ENCODE assay signal across 9 cellular contexts in genomic region chr5:134438641-134439621, GRCh38. TPM values are rescaled to one million over a fixed set of nuclear protein-coding genes. Genes with fewer than 3 reads are reported as not detected.
DNase-seq lines count a peak whose midpoint lies in the region; ATAC-seq, FAIRE-seq and TF ChIP-seq lines count a peak whose summit lies in the region.
"Had no signal": no experiment of that assay in that cellular context is flagged by ENCODE, and none has a peak within 500 bp of the region (broad histone marks: within the 10 kb centered on the region; RNA-seq: fewer than 3 reads in every experiment).

No MANE protein-coding gene starts in this region.

- no peak for FAIRE-seq in HepG2 (lab: Jason Lieb, UNC)

- POLR2A ChIA-PET in HepG2 (lab: Yijun Ruan, JAX): interaction anchor here (2.9 kb wide), 1 partner anchor 23 kb away, joined by 31 read pairs; no protein-coding TSS in a partner anchor

- TF ChIP-seq EP300 in HepG2 (IDR thresholded peaks at IDR 0.05; ENCODE audit: low read depth in 2 of 2, low read length in 2 of 2) (no peak), HepG2 (CRISPR knock-in tag; IDR thresholded peaks at IDR 0.05; ENCODE audit: borderline replicate concordance) (no peak), upper lobe of left lung (IDR thresholded peaks at IDR 0.05) (peak in 3 of 4 donors; percentile 43 to 95 (median 80))

- 47% methylated on average over 15 of the region's 15 CpGs for WGBS in mammary epithelial cell (ENCODE audit: low coverage, missing lambda C conversion rate)
- WGBS in HepG2 (ENCODE audit: low lambda C conversion rate): 26% methylated on average over 14 of the region's 15 CpGs
- WGBS in upper lobe of left lung, 2 donors: 59 to 66% methylated on average over 12 to 15 of the region's 15 CpGs

- CTCF ChIA-PET in mammary epithelial cell (lab: Charles Lee; ENCODE audit: low non-redundant PET) (interaction anchor here (1.3 kb wide), 1 partner anchor 27 kb away, joined by 5 read pairs; the partner anchor contains the start of gene CDKN2AIPNL), HepG2 (lab: Yijun Ruan, JAX; ENCODE audit: low intra/inter-chr PET ratio, low total read pairs) (no interaction called here)

- no peaks in the 10 kb centered on the region for H4K20me1 ChIP-seq in mammary epithelial cell (ENCODE audit: insufficient read depth, low read length)
- H4K20me1 ChIP-seq in HepG2 (ENCODE audit: insufficient read depth, low read length): no peaks in the 10 kb centered on the region
- no peaks in the 10 kb centered on the region for H4K20me1 ChIP-seq in Karpas-422 (ENCODE audit: insufficient read depth, low read depth, low read length)

- no peak overlapping the region for H2AFZ ChIP-seq in mammary epithelial cell (ENCODE audit: low read depth, low read length)
- no peak overlapping the region for H2AFZ ChIP-seq in HepG2 (ENCODE audit: low read length)
- no peak overlapping the region for H2AFZ ChIP-seq in Karpas-422 (ENCODE audit: low read length)

- no peak overlapping the region for H3K9ac ChIP-seq in mammary epithelial cell (ENCODE audit: insufficient read depth, low read length)
- H3K9ac ChIP-seq in HepG2 (ENCODE audit: insufficient read depth, low read depth, low read length): no peak overlapping the region
- H3K9ac ChIP-seq in Karpas-422 (ENCODE audit: low read length): no peak overlapping the region

- H3K4me1 ChIP-seq in mammary epithelial cell (ENCODE audit: insufficient read depth, low read length) (peaks cover 52% of the 10 kb centered on the region), HepG2 (ENCODE audit: insufficient read depth, low read length) (peaks cover 55% of the 10 kb centered on the region), upper lobe of left lung (peaks cover 39 to 44% (median 39%) of the 10 kb centered on the region in 4 donors), Karpas-422 (ENCODE audit: low read length) (peaks cover 47% of the 10 kb centered on the region)

- H3K27me3 ChIP-seq in mammary epithelial cell (ENCODE audit: insufficient read depth, low read length): no peaks in the 10 kb centered on the region
- H3K27me3 ChIP-seq in HepG2 (ENCODE audit: control insufficient read depth in 1 of 2, insufficient read depth in 2 of 2, low read length in 2 of 2): no peaks in the 10 kb centered on the region
- no peaks in the 10 kb centered on the region for H3K27me3 ChIP-seq in upper lobe of left lung
- H3K27me3 ChIP-seq in Karpas-422 (ENCODE audit: low read length): no peaks in the 10 kb centered on the region

- H3K36me3 ChIP-seq in mammary epithelial cell (ENCODE audit: insufficient read depth, low read length): no peaks in the 10 kb centered on the region
- no peaks in the 10 kb centered on the region for H3K36me3 ChIP-seq in HepG2 (replicated peaks in 1 of 2; ENCODE audit: control insufficient read depth in 1 of 2, insufficient read depth in 2 of 2, low read length in 2 of 2)
- H3K36me3 ChIP-seq in upper lobe of left lung: no peaks in the 10 kb centered on the region
- no peaks in the 10 kb centered on the region for H3K36me3 ChIP-seq in Karpas-422 (ENCODE audit: insufficient read depth, low read length)

- peak; percentile 8; the same call in 1 of the 3 replicates for ATAC-seq in HepG2
- peak; percentile 85 to 86 for ATAC-seq in upper lobe of left lung (ENCODE audit: low FRiP score in 2 of 2)

- no peak for TF ChIP-seq RAD21 in HepG2 (CRISPR knock-in tag; IDR thresholded peaks at IDR 0.05)

- H3K4me3 ChIP-seq in mammary epithelial cell (replicated peaks in 1 of 3; ENCODE audit: insufficient read depth in 1 of 3, low read depth in 2 of 3, low read length in 3 of 3) (no peak overlapping the region), HepG2 (replicated peaks in 1 of 3; ENCODE audit: insufficient read depth in 1 of 3, low read depth in 2 of 3, low read length in 3 of 3) (peak overlapping the region in 1 of 3 experiments; percentile 19; a peak in 1 of 6 replicates), upper lobe of left lung (no peak overlapping the region), Karpas-422 (ENCODE audit: low read length) (no peak overlapping the region)

- no peaks in the 10 kb centered on the region for H3K9me3 ChIP-seq in mammary epithelial cell (replicated peaks; ENCODE audit: insufficient read depth, low read length)
- no peaks in the 10 kb centered on the region for H3K9me3 ChIP-seq in HepG2 (ENCODE audit: low read length)
- H3K9me3 ChIP-seq in upper lobe of left lung: no peaks in the 10 kb centered on the region
- no peaks in the 10 kb centered on the region for H3K9me3 ChIP-seq in Karpas-422 (ENCODE audit: low read length)

- TF ChIP-seq CTCF in mammary epithelial cell (conservative IDR thresholded peaks at IDR 0.05 in 1 of 2, IDR thresholded peaks at IDR 0.05 in 1 of 2; ENCODE audit: extremely low read depth in 1 of 2, insufficient read depth in 1 of 2, low read depth in 1 of 2, low read length in 2 of 2): peak in 1 of 2 donors; percentile 38
- TF ChIP-seq CTCF in HepG2 (CRISPR knock-in tag; IDR thresholded peaks at IDR 0.05): no peak
- TF ChIP-seq CTCF in upper lobe of left lung (IDR thresholded peaks at IDR 0.05): peak in 1 of 6 experiments; percentile 12

- intact Hi-C loops in mammary epithelial cell (cut with micrococcal nuclease) (loop anchor here (1.0 to 10.0 kb wide), 10 partner anchors 27 to 468 kb away; partner anchors contain the start of genes PCBD2, PPP2CA and SKP1), HepG2 (cut with micrococcal nuclease; ENCODE audit: unreplicated experiment) (no loop called here)

- no peaks in the 10 kb centered on the region for H3K79me2 ChIP-seq in mammary epithelial cell (ENCODE audit: insufficient read depth, low read length)
- H3K79me2 ChIP-seq in HepG2 (ENCODE audit: insufficient read depth, low read length): no peaks in the 10 kb centered on the region
- no peaks in the 10 kb centered on the region for H3K79me2 ChIP-seq in Karpas-422 (ENCODE audit: low read length)

- TF ChIP-seq POLR2A in HepG2 (IDR thresholded peaks at IDR 0.05; ENCODE audit: insufficient read depth in 1 of 2, low read depth in 2 of 2, low read length in 2 of 2): no peak
- no peak for TF ChIP-seq POLR2A in upper lobe of left lung (IDR thresholded peaks at IDR 0.05)

- H3K9me2 ChIP-seq in Karpas-422 (replicated peaks; ENCODE audit: insufficient read depth, low read length): no peaks in the 10 kb centered on the region

- in situ Hi-C loops in mammary epithelial cell (cut with MboI; ENCODE audit: low sequenced_read_pairs in 2 of 2): no loop called here
- in situ Hi-C loops in HepG2 (cut with HindIII; ENCODE audit: extremely low pct_ligation_motif_present, low pct_unique_long_range_greater_than_20kb): no loop called here

- BruUV-seq in mammary epithelial cell (replicated peaks; lab: Mats Ljungman, UMichigan) (no TSS peak), HepG2 (replicated peaks; lab: Mats Ljungman, UMichigan) (no TSS peak)

- DNase-seq in A172 (ENCODE audit: low spot score) (peak; percentile 78), LoVo (ENCODE audit: low spot score) (peak; percentile 51), mammary epithelial cell (peak; percentile 98), HepG2 (ENCODE audit: low spot score) (peak; percentile 26), upper lobe of left lung (peak in 1 of 2 donors; percentile 95), NCI-H2227 (lab: John Stamatoyannopoulos, UW; ENCODE audit: unreplicated experiment) (no peak), Karpas-422 (no peak), GDM1 (lab: John Stamatoyannopoulos, UW) (no peak)
- DNase-seq: DND-41 had no signal

- H3K4me2 ChIP-seq in mammary epithelial cell (ENCODE audit: insufficient read depth, low read depth, low read length) (peak overlapping the region; percentile 53), HepG2 (ENCODE audit: low read depth, low read length) (peak overlapping the region; percentile 96), Karpas-422 (ENCODE audit: low read depth, low read length, poor library complexity, severe bottlenecking) (no peak overlapping the region)

- dilution Hi-C loops in mammary epithelial cell (cut with HindIII; ENCODE audit: low sequenced_read_pairs): no loop called here

- H3K27ac ChIP-seq in mammary epithelial cell (ENCODE audit: insufficient read depth, low read depth, low read length) (peak overlapping the region; percentile 49), HepG2 (ENCODE audit: extremely low read length, insufficient read depth, low read length) (no peak overlapping the region), upper lobe of left lung (peak overlapping the region; percentile 78 to 84 (median 80)), Karpas-422 (ENCODE audit: low read length) (no peak overlapping the region)

TF ChIP-seq in HepG2, 621 proteins besides CTCF, POLR2A, EP300 and RAD21 (continues in another document):
- TF ChIP-seq SNRNP70 (IDR thresholded peaks at IDR 0.05; ENCODE audit: low read depth, low read length) (no peak), TAF15 (IDR thresholded peaks at IDR 0.05; ENCODE audit: low read depth, low read length, poor library complexity, severe bottlenecking) (no peak)

RNA-seq across cellular contexts. Expression of gene CDKN2AIPNL, which starts 27.2 kb away (rescaled TPM):
- 68.4 and 70.6 TPM in 2 replicates for total RNA-seq in A172 (2014; rRNA removed; shearing (Covaris generic))
- total RNA-seq in mammary epithelial cell: 10 to 100 TPM; 28.7 to 30.0 TPM
- polyA plus RNA-seq in mammary epithelial cell: 17.5 TPM
- polyA minus RNA-seq in mammary epithelial cell: 4.7 TPM
- 46.5 and 51.2 TPM in 2 replicates for total RNA-seq in HepG2 (2016; rRNA removed; fragmentation: Illumina TruSeq; extraction: Trizol)
- total RNA-seq in HepG2 (2016; cell fraction: cytosol; rRNA removed; fragmentation: Illumina TruSeq; extraction: Trizol; ENCODE audit: low read depth): 43.9 and 45.2 TPM in 2 replicates
- 51.0 and 57.6 TPM in 2 replicates for total RNA-seq in HepG2 (2016; cell fraction: insoluble cytoplasmic fraction; rRNA removed; fragmentation: Illumina TruSeq; extraction: Trizol)
- total RNA-seq in HepG2 (2016; cell fraction: membrane; rRNA removed; fragmentation: Illumina TruSeq; extraction: Trizol): 82.5 and 85.3 TPM in 2 replicates
- total RNA-seq in HepG2 (2016; cell fraction: nucleus; rRNA removed; fragmentation: Illumina TruSeq; extraction: Trizol): 16.1 and 18.5 TPM in 2 replicates
- 13.5 and 17.4 TPM in 2 replicates for polyA plus RNA-seq in HepG2 (2011; rRNA removed)
- 15.3 and 17.9 TPM in 2 replicates for polyA plus RNA-seq in HepG2 (2011; cell fraction: cytosol; rRNA removed)
- polyA plus RNA-seq in HepG2 (2011; cell fraction: nucleus; rRNA removed): 3.4 and 4.0 TPM in 2 replicates
- polyA plus RNA-seq in HepG2 (2012): 16.4 and 22.9 TPM in 2 replicates
- polyA plus RNA-seq in HepG2 (2016; cell fraction: cytosol; fragmentation: Illumina TruSeq; extraction: Trizol; ENCODE audit: low read depth): 45.6 and 53.1 TPM in 2 replicates
- polyA plus RNA-seq in HepG2 (2016; cell fraction: insoluble cytoplasmic fraction; fragmentation: Illumina TruSeq; extraction: Trizol; ENCODE audit: low read depth): 52.5 and 57.0 TPM in 2 replicates
- polyA plus RNA-seq in HepG2 (2016; cell fraction: membrane; fragmentation: Illumina TruSeq; extraction: Trizol; ENCODE audit: low read depth): 72.1 and 73.9 TPM in 2 replicates
- polyA plus RNA-seq in HepG2 (2016; cell fraction: nucleus; fragmentation: Illumina TruSeq; extraction: Trizol; ENCODE audit: insufficient read depth, low read depth): 25.5 and 28.1 TPM in 2 replicates
- 7.8 TPM in 2 replicates for polyA minus RNA-seq in HepG2 (2011; rRNA and poly(A)+ RNA removed; ENCODE audit: low replicate concordance)
- polyA minus RNA-seq in HepG2 (2011; cell fraction: cytosol; rRNA and poly(A)+ RNA removed): 5.6 and 10.3 TPM in 2 replicates
- polyA minus RNA-seq in HepG2 (2011; cell fraction: nucleus; rRNA and poly(A)+ RNA removed): 5.3 and 6.8 TPM in 2 replicates
- 10 to 100 TPM in 4 of 6 donors, 1 to 10 TPM in 2; 2.1 to 18.5 (median 13.3) TPM for total RNA-seq in upper lobe of left lung
- total RNA-seq in Karpas-422 (2014; rRNA removed; shearing (Covaris generic); ENCODE audit: low replicate concordance): 51.7 and 58.7 TPM in 2 replicates

Comparison
In these comparisons a context has a peak if more than half of its experiments do, and no peak if none do; other contexts are left out.
1. DNase-seq: peak in A172 (single experiment), LoVo (single experiment), mammary epithelial cell (single experiment) and HepG2 (single experiment); none in NCI-H2227 (single experiment), Karpas-422 (single experiment) and GDM1 (single experiment).
2. H3K27ac ChIP-seq: peak in mammary epithelial cell (single experiment) and upper lobe of left lung (4 of 4); none in HepG2 (single experiment) and Karpas-422 (single experiment).